8 cellular contexts compared by ENCODE assay signal in genomic region chr12:95789126-95790024, GRCh38. TPM values are rescaled to one million over a fixed set of nuclear protein-coding genes. Genes with fewer than 3 reads are reported as not detected.
A peak's percentile ranks its signal among the peaks of the same experiment; 100 is the strongest.
DNase-seq lines count a peak whose midpoint lies in the region; ATAC-seq and TF ChIP-seq lines count a peak whose summit lies in the region.

No MANE protein-coding gene starts in this region.

- H3K4me1 ChIP-seq in DND-41 (ENCODE audit: insufficient read depth, low read length), result peaks cover 14% of the 10 kb centered on the region
- peaks cover 0 to 20% (median 10%) of the 10 kb centered on the region in 4 donors for H3K4me1 ChIP-seq in transverse colon

- TF ChIP-seq EP300 in transverse colon (IDR thresholded peaks at IDR 0.05; ENCODE audit: low read depth), result no peak

- in situ Hi-C loops in transverse colon (cut with MboI; ENCODE audit: low pct_ligation_motif_present in 1 of 4, low pct_unique_long_range_greater_than_20kb in 1 of 4, low sequenced_read_pairs in 3 of 4), result no loop called here

- H3K27ac ChIP-seq in DND-41 (ENCODE audit: low read length), result no peak overlapping the region
- H3K27ac ChIP-seq in cingulate gyrus (ENCODE audit: low read depth, low read length), result peak overlapping the region; percentile 21
- peak overlapping the region; percentile 71 to 84 (median 78) for H3K27ac ChIP-seq in transverse colon

- TF ChIP-seq CTCF in DND-41 (IDR thresholded peaks at IDR 0.05; ENCODE audit: borderline replicate concordance, extremely low read depth, low read length, poor library complexity, severe bottlenecking) (no peak), lower leg skin (IDR thresholded peaks at IDR 0.05) (no peak), transverse colon (IDR thresholded peaks at IDR 0.05) (no peak)

- 9 to 16% methylated on average over 30 to 39 of the region's 39 CpGs for WGBS in lower leg skin, 2 donors
- 13 to 17% methylated on average over 2 to 35 of the region's 39 CpGs for WGBS in transverse colon (ENCODE audit: low coverage in 1 of 2), 2 donors

- DNase-seq in DND-41 (no peak), NCI-H460 (ENCODE audit: extremely low read depth, low read depth) (peak; percentile 61), lower leg skin (ENCODE audit: low spot score in 2 of 2) (no peak), transverse colon (peak; percentile 17), GDM1 (lab: John Stamatoyannopoulos, UW) (no peak), SKM-1 treated with dmso at 0.1 percent for 144 hours (lab: John Stamatoyannopoulos, UW; ENCODE audit: unreplicated experiment) (no peak), NCI-H1436 treated with DMSO at 0.1 percent for 48 hours (lab: John Stamatoyannopoulos, UW) (no peak)

- no peak for TF ChIP-seq POLR2A in lower leg skin (IDR thresholded peaks at IDR 0.05)
- no peak for TF ChIP-seq POLR2A in transverse colon (IDR thresholded peaks at IDR 0.05)

- H3K27me3 ChIP-seq in DND-41 (ENCODE audit: insufficient read depth, low read length, poor library complexity) (peaks cover 65% of the 10 kb centered on the region), transverse colon (no peaks in the 10 kb centered on the region)

- H4K20me1 ChIP-seq in DND-41 (ENCODE audit: insufficient read depth, low read length), result no peaks in the 10 kb centered on the region

- no peak overlapping the region for H2AFZ ChIP-seq in DND-41 (ENCODE audit: low read depth, low read length)

- H3K4me2 ChIP-seq in DND-41 (ENCODE audit: insufficient read depth, low read length), result peak overlapping the region; percentile 68

- H3K79me2 ChIP-seq in DND-41 (ENCODE audit: insufficient read depth, low read length), result no peaks in the 10 kb centered on the region

- intact Hi-C loops in lower leg skin (cut with DNase I; ENCODE audit: low total_unique reads) (no loop called here), transverse colon (cut with DNase I; ENCODE audit: low total_unique reads) (no loop called here)

- H3K9ac ChIP-seq in DND-41 (ENCODE audit: low read depth, low read length), result no peak overlapping the region

- H3K9me3 ChIP-seq in DND-41 (ENCODE audit: insufficient read depth, low read length, severe bottlenecking), result no peaks in the 10 kb centered on the region
- H3K9me3 ChIP-seq in transverse colon, result no peaks in the 10 kb centered on the region

- H3K36me3 ChIP-seq in DND-41 (ENCODE audit: insufficient read depth, low read length) (no peaks in the 10 kb centered on the region), transverse colon (no peaks in the 10 kb centered on the region)

- H3K4me3 ChIP-seq in DND-41 (ENCODE audit: low read depth in 1 of 2, low read length in 2 of 2), result peak overlapping the region in 1 of 2 experiments; percentile 53; a peak in 1 of 4 replicates
- peak overlapping the region; percentile 83 for H3K4me3 ChIP-seq in lower leg skin (ENCODE audit: low read depth, poor library complexity, severe bottlenecking)
- peak overlapping the region; percentile 61 to 83 (median 81) for H3K4me3 ChIP-seq in transverse colon

- ATAC-seq in DND-41 (ENCODE audit: insufficient read depth, low read depth), result no peak

RNA-seq across cellular contexts. Expression of gene NTN4, which starts 1.2 kb away (rescaled TPM):
- total RNA-seq in NCI-H460 (2014; rRNA removed; shearing (Covaris generic)), result 68.1 and 86.7 TPM in 2 replicates
- 24.9 and 31.2 TPM in 2 replicates for polyA plus RNA-seq in NCI-H460 (2014; cell fraction: nucleus; rRNA removed)
- 10 to 100 TPM; 11.0 to 30.6 (median 16.8) TPM for total RNA-seq in lower leg skin
- total RNA-seq in transverse colon, result 10 to 100 TPM in 3 of 4 donors, 1 to 10 TPM in 1; 6.7 to 25.9 (median 16.7) TPM

Comparison
In these comparisons a context has a peak if more than half of its experiments do, and no peak if none do; other contexts are left out.
1. DNase-seq: peak in NCI-H460 (single experiment) and transverse colon (single experiment); none in DND-41 (single experiment), lower leg skin (0 of 2), GDM1 (single experiment), SKM-1 treated with dmso at 0.1 percent for 144 hours (single experiment) and NCI-H1436 treated with DMSO at 0.1 percent for 48 hours (single experiment).